18 cellular contexts compared by ENCODE assay signal in the genomic region with DNA sequence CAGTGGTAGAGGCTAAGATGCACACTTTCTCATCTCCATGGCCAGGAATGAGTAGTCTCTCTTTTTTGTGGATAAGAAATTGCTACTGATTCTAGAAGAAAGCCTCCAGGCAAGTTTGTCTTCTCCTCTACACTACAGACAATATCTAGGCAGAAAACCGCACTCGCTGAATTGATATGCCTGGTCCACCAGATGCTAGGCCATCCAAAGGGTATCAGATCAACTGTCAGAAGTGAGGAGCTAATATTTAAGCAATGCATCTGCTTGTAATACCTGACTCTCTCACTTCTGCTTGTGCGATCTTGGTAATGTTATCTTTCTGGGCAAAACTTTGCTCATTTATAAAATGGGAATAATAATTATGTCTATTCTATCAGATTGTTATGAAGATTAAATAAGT. TPM values are rescaled to one million over a fixed set of nuclear protein-coding genes. Genes with fewer than 3 reads are reported as not detected.
DNase-seq lines count a peak whose midpoint lies in the region; ATAC-seq and TF ChIP-seq lines count a peak whose summit lies in the region.
"Had no signal": no experiment of that assay in that cellular context is flagged by ENCODE, and none has a peak within 500 bp of the region (broad histone marks: within the 10 kb centered on the region; RNA-seq: fewer than 3 reads in every experiment).

No MANE protein-coding gene starts in this region.

- H3F3A ChIP-seq in PC-3 (ENCODE audit: low read length, unreplicated experiment) (no peaks in the 10 kb centered on the region), SK-N-SH (replicated peaks; ENCODE audit: insufficient read depth) (peaks cover 9% of the 10 kb centered on the region)

- H3K4me3 ChIP-seq in PC-3 (ENCODE audit: low read length): no peak overlapping the region
- no peak overlapping the region for H3K4me3 ChIP-seq in SK-N-SH (ENCODE audit: low read depth in 2 of 2, low read length in 1 of 2)
- H3K4me3 ChIP-seq: BLaER1 treated with 17β-estradiol and CSF1 and Interleukin-3, amounts not matched to agents 10 nM and 100 nM had no signal

- 0 out of 4 replicates have a peak, but pooled peaks of 1 of the 2 experiments have one; percentile 43 for TF ChIP-seq EP300 in SK-N-SH (IDR thresholded peaks at IDR 0.05; ENCODE audit: borderline replicate concordance in 1 of 2, low read depth in 1 of 2, low read length in 1 of 2)

- H3K27ac ChIP-seq in PC-3 (ENCODE audit: low read length) (no peak overlapping the region), SK-N-SH (ENCODE audit: low read depth in 2 of 2, low read length in 1 of 2) (peak overlapping the region; percentile 20 to 52; a peak in 3 of 4 replicates)
- H3K27ac ChIP-seq: BLaER1 treated with 17β-estradiol and CSF1 and Interleukin-3, amounts not matched to agents 10 nM and 100 nM; C4-2B had no signal

- H3K9me3 ChIP-seq in PC-3 (ENCODE audit: low read length): no peaks in the 10 kb centered on the region
- no peaks in the 10 kb centered on the region for H3K9me3 ChIP-seq in SK-N-SH
- H3K9me3 ChIP-seq: BLaER1 treated with 17β-estradiol and CSF1 and Interleukin-3, amounts not matched to agents 10 nM and 100 nM; Caco-2 had no signal

- TF ChIP-seq RAD21 in SK-N-SH (IDR thresholded peaks at IDR 0.05; ENCODE audit: low read length): no peak

- H3K4me2 ChIP-seq in PC-3 (ENCODE audit: low read length) (peak overlapping the region; percentile 11; the same call in 1 of the 2 replicates), SK-N-SH (no peak overlapping the region)
- H3K4me2 ChIP-seq: BLaER1 treated with 17β-estradiol and CSF1 and Interleukin-3, amounts not matched to agents 10 nM and 100 nM had no signal

- H3K4me1 ChIP-seq in PC-3 (ENCODE audit: insufficient read depth, low read length): peaks cover 8% of the 10 kb centered on the region; the same call in 1 of the 2 replicates
- peaks cover 5 to 14% of the 10 kb centered on the region in 2 experiments; a peak in 2 of 4 replicates for H3K4me1 ChIP-seq in SK-N-SH (ENCODE audit: control insufficient read depth in 1 of 2, insufficient read depth in 2 of 2, low read depth in 1 of 2, low read length in 1 of 2)
- H3K4me1 ChIP-seq: Caco-2 had no signal

- H3K36me3 ChIP-seq in PC-3 (ENCODE audit: low read depth, low read length): no peaks in the 10 kb centered on the region
- no peaks in the 10 kb centered on the region for H3K36me3 ChIP-seq in SK-N-SH (replicated peaks in 1 of 2; ENCODE audit: control insufficient read depth in 1 of 2, insufficient read depth in 2 of 2, low read length in 1 of 2)
- H3K36me3 ChIP-seq: BLaER1 treated with 17β-estradiol and CSF1 and Interleukin-3, amounts not matched to agents 10 nM and 100 nM had no signal

- no peak for TF ChIP-seq CTCF in PC-3 (conservative IDR thresholded peaks at IDR 0.05; ENCODE audit: low read depth, low read length)
- TF ChIP-seq CTCF in SK-N-SH (IDR thresholded peaks at IDR 0.05): no peak
- TF ChIP-seq CTCF in mesothelial cell of epicardium (IDR thresholded peaks at IDR 0.05; ENCODE audit: unreplicated experiment): no peak

- H3K27ac Mint-ChIP-seq in mesothelial cell of epicardium: peak overlapping the region; percentile 6
- no peak overlapping the region for H3K27ac Mint-ChIP-seq in immature natural killer cell
- H3K27ac Mint-ChIP-seq: CD4-positive, alpha-beta T cell; CD8-positive, alpha-beta T cell had no signal

- H3K9me2 ChIP-seq in PC-3 (replicated peaks; ENCODE audit: low read length): no peaks in the 10 kb centered on the region
- H3K9me2 ChIP-seq in SK-N-SH: no peaks in the 10 kb centered on the region

- H4K20me1 ChIP-seq in PC-3 (ENCODE audit: low read length) (no peaks in the 10 kb centered on the region), SK-N-SH (ENCODE audit: insufficient read depth) (no peaks in the 10 kb centered on the region)
- H4K20me1 ChIP-seq: BLaER1 treated with 17β-estradiol and CSF1 and Interleukin-3, amounts not matched to agents 10 nM and 100 nM had no signal

- H3K79me2 ChIP-seq in PC-3 (ENCODE audit: low read length) (no peaks in the 10 kb centered on the region), SK-N-SH (ENCODE audit: insufficient read depth) (no peaks in the 10 kb centered on the region)

- H3K27me3 ChIP-seq in PC-3 (ENCODE audit: low read length): no peaks in the 10 kb centered on the region
- no peaks in the 10 kb centered on the region for H3K27me3 ChIP-seq in SK-N-SH (ENCODE audit: insufficient read depth)
- H3K27me3 ChIP-seq: BLaER1 treated with 17β-estradiol and CSF1 and Interleukin-3, amounts not matched to agents 10 nM and 100 nM had no signal

- POLR2A ChIA-PET in PC-3 (lab: Charles Lee; ENCODE audit: unreplicated experiment) (no interaction called here), SK-N-SH (lab: Yijun Ruan, JAX) (no interaction called here)

- 64% methylated on average over 3 of the region's 3 CpGs for WGBS in SK-N-SH (ENCODE audit: low lambda C conversion rate)

- H3K9ac ChIP-seq in PC-3 (ENCODE audit: low read length) (no peak overlapping the region), SK-N-SH (no peak overlapping the region)
- H3K9ac ChIP-seq: BLaER1 treated with 17β-estradiol and CSF1 and Interleukin-3, amounts not matched to agents 10 nM and 100 nM had no signal

- ATAC-seq in PC-3: no peak
- no peak for ATAC-seq in GM19395 (IDR thresholded peaks at IDR 0.05; ENCODE audit: unreplicated experiment)
- ATAC-seq: CD8-positive, alpha-beta T cell had no signal

- no TSS peak for BruUV-seq in PC-3 (replicated peaks; lab: Mats Ljungman, UMichigan)

- H2AFZ ChIP-seq in PC-3 (ENCODE audit: low read length) (no peak overlapping the region), SK-N-SH (ENCODE audit: low read depth) (no peak overlapping the region)

- no peak overlapping the region for H3K4me3 Mint-ChIP-seq in mesothelial cell of epicardium
- H3K4me3 Mint-ChIP-seq in immature natural killer cell: no peak overlapping the region
- H3K4me3 Mint-ChIP-seq: CD4-positive, alpha-beta T cell; CD8-positive, alpha-beta T cell had no signal

- peaks cover 33% of the 10 kb centered on the region for H3K4me1 Mint-ChIP-seq in mesothelial cell of epicardium
- H3K4me1 Mint-ChIP-seq in immature natural killer cell: peaks cover 5 to 7% of the 10 kb centered on the region in 2 donors

- H3K9me3 Mint-ChIP-seq in mesothelial cell of epicardium (no peaks in the 10 kb centered on the region), immature natural killer cell (no peaks in the 10 kb centered on the region)
- H3K9me3 Mint-ChIP-seq: CD4-positive, alpha-beta T cell; CD8-positive, alpha-beta T cell had no signal

- CTCF ChIA-PET in PC-3 (lab: Charles Lee): no interaction called here
- CTCF ChIA-PET in SK-N-SH (lab: Yijun Ruan, JAX): interaction anchor here (0.5 to 1.1 kb wide), 3 partner anchors 136 to 1010 kb away, joined by 3 read pairs; no protein-coding TSS in a partner anchor

- intact Hi-C loops in PC-3 (cut with micrococcal nuclease): no loop called here

- H3K36me3 Mint-ChIP-seq in mesothelial cell of epicardium (no peaks in the 10 kb centered on the region), immature natural killer cell (no peaks in the 10 kb centered on the region)
- H3K36me3 Mint-ChIP-seq: CD8-positive, alpha-beta T cell had no signal

- H3K27me3 Mint-ChIP-seq in mesothelial cell of epicardium (ENCODE audit: low read depth) (no peaks in the 10 kb centered on the region), immature natural killer cell (ENCODE audit: low read depth in 3 of 3) (peaks cover 0 to 2% (median under 1%) of the 10 kb centered on the region in 3 donors)
- H3K27me3 Mint-ChIP-seq: CD4-positive, alpha-beta T cell had no signal

- DNase-seq in PC-3 (no peak), SK-N-SH (peak; percentile 5), mesothelial cell of epicardium (ENCODE audit: low spot score in 2 of 2, unreplicated experiment in 2 of 2) (no peak), OCI-M2 (lab: John Stamatoyannopoulos, UW; ENCODE audit: unreplicated experiment) (no peak), immature natural killer cell (no peak)
- DNase-seq: 8988T; ACHN; Caco-2; Calu3; CD4-positive, alpha-beta T cell; CD8-positive, alpha-beta T cell; DMS79 treated with DMSO at 0.1 percent for 48 hours; GF-D8 had no signal

TF ChIP-seq in SK-N-SH, 30 proteins besides CTCF, POLR2A, EP300 and RAD21:
- TF ChIP-seq, protein P1, sequence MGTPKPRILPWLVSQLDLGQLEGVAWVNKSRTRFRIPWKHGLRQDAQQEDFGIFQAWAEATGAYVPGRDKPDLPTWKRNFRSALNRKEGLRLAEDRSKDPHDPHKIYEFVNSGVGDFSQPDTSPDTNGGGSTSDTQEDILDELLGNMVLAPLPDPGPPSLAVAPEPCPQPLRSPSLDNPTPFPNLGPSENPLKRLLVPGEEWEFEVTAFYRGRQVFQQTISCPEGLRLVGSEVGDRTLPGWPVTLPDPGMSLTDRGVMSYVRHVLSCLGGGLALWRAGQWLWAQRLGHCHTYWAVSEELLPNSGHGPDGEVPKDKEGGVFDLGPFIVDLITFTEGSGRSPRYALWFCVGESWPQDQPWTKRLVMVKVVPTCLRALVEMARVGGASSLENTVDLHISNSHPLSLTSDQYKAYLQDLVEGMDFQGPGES (IDR thresholded peaks at IDR 0.05; ENCODE audit: low read depth, low read length): no peak
- peak; percentile 78 for TF ChIP-seq GATA2 (CRISPR knock-in tag; IDR thresholded peaks at IDR 0.05)

RNA-seq across cellular contexts. Expression of a gene that starts 45.0 kb away (rescaled TPM):
- total RNA-seq in PC-3 (2014; rRNA removed) (not detected in 2 replicates), mesothelial cell of epicardium (not detected in 3 replicates)
- polyA plus RNA-seq in SK-N-SH (2012; rRNA removed) (not detected in 2 replicates), immature natural killer cell (not detected)
- polyA plus RNA-seq in SK-N-SH (2012; cell fraction: cytosol; rRNA removed): not detected in 2 replicates
- polyA plus RNA-seq in SK-N-SH (2012; cell fraction: nucleus; rRNA removed): not detected in 2 replicates
- total RNA-seq: A673; Caco-2; Calu3; CD4-positive, alpha-beta T cell; CD8-positive, alpha-beta T cell had no signal
- polyA plus RNA-seq: BJ had no signal
